In genomic region chr15:68053997-68054657, GRCh38 we compare ENCODE assay signal across 1 cellular context.
TF ChIP-seq lines count a peak whose summit lies in the region.

Gene PIAS1 (plus strand): TSS chr15:68054315. CDS start chr15:68054327, 12 bp downstream.

TF ChIP-seq in HCT116, 20 proteins besides CTCF, POLR2A, EP300 and RAD21 (continued from another document):
- no peak for TF ChIP-seq ZBTB33 (IDR thresholded peaks at IDR 0.05; ENCODE audit: extremely low read depth, insufficient replicate concordance, low read length)
- peak; percentile 81; the same call in 1 of the 2 replicates for TF ChIP-seq CBX3 (IDR thresholded peaks at IDR 0.05; ENCODE audit: low read depth)
- TF ChIP-seq SIN3A (IDR thresholded peaks at IDR 0.05; ENCODE audit: low read depth): no peak
